In the genomic region with DNA sequence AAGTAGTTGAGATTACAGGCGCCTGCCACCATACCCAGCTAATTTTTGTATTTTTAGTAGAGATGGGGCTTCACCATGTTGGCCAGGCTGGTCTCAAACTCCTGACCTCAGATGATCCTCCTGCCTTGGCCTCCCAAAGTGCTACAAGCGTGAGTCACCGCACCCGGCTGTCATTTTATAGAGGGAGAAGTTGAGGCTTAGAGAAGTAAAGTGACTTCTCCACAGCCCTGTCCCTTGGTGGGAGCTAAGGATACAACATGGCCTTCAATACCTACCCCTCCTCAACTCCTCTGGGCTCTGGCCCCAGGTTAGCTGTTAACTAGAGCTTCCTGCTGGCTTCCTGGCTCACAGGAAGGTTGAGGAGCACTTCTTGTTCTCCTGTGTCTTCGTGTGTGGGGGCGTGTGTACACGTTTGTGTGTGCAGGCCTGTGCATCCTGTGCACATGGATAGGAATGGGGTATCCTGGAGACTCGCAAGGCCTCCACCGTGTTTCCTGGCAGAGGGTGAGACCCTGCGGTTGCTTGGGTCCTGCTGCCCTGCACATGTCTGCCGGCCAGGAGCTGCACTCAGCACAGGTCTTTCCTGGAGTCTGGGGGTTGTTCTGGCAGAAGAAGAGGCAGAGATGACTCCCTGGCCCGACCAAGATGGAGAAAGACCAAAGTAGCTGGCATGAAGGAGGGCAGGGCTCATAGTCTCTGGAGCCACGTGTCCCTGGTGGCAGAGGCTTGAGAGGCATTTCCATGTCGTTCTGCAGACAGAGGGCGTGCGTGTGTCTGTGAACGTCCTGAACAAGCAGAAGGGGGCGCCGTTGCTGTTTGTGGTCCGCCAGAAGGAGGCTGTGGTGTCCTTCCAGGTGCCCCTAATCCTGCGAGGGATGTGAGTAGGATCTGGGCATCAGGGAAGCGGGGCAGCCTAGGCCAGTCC, we compare ENCODE assay signal across 8 cellular contexts. TPM values are rescaled to one million over a fixed set of nuclear protein-coding genes. Genes with fewer than 3 reads are reported as not detected.
A peak's percentile ranks its signal among the peaks of the same experiment; 100 is the strongest.
DNase-seq lines count a peak whose midpoint lies in the region; ATAC-seq, FAIRE-seq and TF ChIP-seq lines count a peak whose summit lies in the region.

No MANE protein-coding gene starts in this region.

- peak overlapping the region; percentile 95 for H2AFZ ChIP-seq in K562 (ENCODE audit: low read depth, low read length)

- H3K4me3 Mint-ChIP-seq in T-cell (peak overlapping the region; percentile 90 to 96 (median 91)), immature natural killer cell (peak overlapping the region; percentile 52 to 97 (median 94))

- TF ChIP-seq CTCF in K562 (IDR thresholded peaks at IDR 0.05 in 2 of 3, conservative IDR thresholded peaks at IDR 0.05 in 1 of 3; ENCODE audit: insufficient read depth in 2 of 3, low read depth in 1 of 3, low read length in 3 of 3): peak; percentile 93 to 100 (median 100)

- H3K27me3 Mint-ChIP-seq in T-cell (no peaks in the 10 kb centered on the region), immature natural killer cell (ENCODE audit: low read depth in 3 of 3) (peaks cover 2 to 8% (median 3%) of the 10 kb centered on the region in 3 donors)

- ATAC-seq in T-cell (replicated peaks in 1 of 4) (peak in 2 of 4 experiments; percentile 18 to 37), K562 (peak; percentile 74), HG03045 (IDR thresholded peaks at IDR 0.05; ENCODE audit: unreplicated experiment) (no peak), HG03378 (IDR thresholded peaks at IDR 0.05; ENCODE audit: unreplicated experiment) (no peak)

- TF ChIP-seq POLR2A in K562 (conservative IDR thresholded peaks at IDR 0.05): 0 out of 2 replicates have a peak, but pooled peaks have one; percentile 19

- no peaks in the 10 kb centered on the region for H3K27me3 ChIP-seq in K562 (ENCODE audit: control insufficient read depth in 2 of 2, insufficient read depth in 2 of 2, low read length in 2 of 2)
- no peaks in the 10 kb centered on the region for H3K27me3 ChIP-seq in skeletal muscle tissue (ENCODE audit: control insufficient read depth in 3 of 3, insufficient read depth in 3 of 3, low read length in 3 of 3)

- in situ Hi-C loops in K562 (cut with MboI): no loop called here

- WGBS in K562 (ENCODE audit: insufficient coverage, low coverage, missing lambda C conversion rate): 36% methylated on average over 21 of the region's 22 CpGs

- peak overlapping the region; percentile 45 for H3K4me2 ChIP-seq in K562 (ENCODE audit: insufficient read depth, low read length)

- no peak for TF ChIP-seq EP300 in K562 (IDR thresholded peaks at IDR 0.05; ENCODE audit: low read length)

- CTCF ChIA-PET in T-cell (lab: Charles Lee) (interaction anchor here (0.5 to 3.7 kb wide), 9 partner anchors 14 to 769 kb away, joined by 3 to 38 read pairs (median 5); no protein-coding TSS in a partner anchor), K562 (lab: Yijun Ruan, JAX; ENCODE audit: low intra/inter-chr PET ratio) (interaction anchor here (0.7 to 2.9 kb wide), 3 partner anchors 24 to 51 kb away, joined by 3 to 12 read pairs (median 5); a partner anchor contains a TSS)

- POLR2A ChIA-PET in T-cell (lab: Charles Lee) (interaction anchor here in 1 of 2 donors (0.6 to 2.8 kb wide), 4 partner anchors 36 to 1660 kb away, joined by 3 to 21 read pairs (median 8); a partner anchor contains a TSS), K562 (lab: Yijun Ruan, JAX) (interaction anchor here (0.6 to 3.5 kb wide), 10 partner anchors 8 to 1025 kb away, joined by 3 to 17 read pairs (median 4); a partner anchor contains a TSS)

- H3K9ac ChIP-seq in K562 (ENCODE audit: insufficient read depth in 1 of 2, low read depth in 2 of 2, low read length in 2 of 2) (peak overlapping the region; percentile 20 to 80; a peak in 3 of 4 replicates), skeletal muscle tissue (ENCODE audit: low read depth in 1 of 3, low read length in 3 of 3) (peak overlapping the region in 1 of 3 donors; percentile 64)

- peaks cover 18% of the 10 kb centered on the region for H3K79me2 ChIP-seq in K562 (ENCODE audit: control insufficient read depth, insufficient read depth, low read length)

- H3K9me3 Mint-ChIP-seq in T-cell (no peaks in the 10 kb centered on the region), immature natural killer cell (no peaks in the 10 kb centered on the region)

- H3K27ac Mint-ChIP-seq in T-cell (peak overlapping the region; percentile 55 to 66), immature natural killer cell (peak overlapping the region in 5 of 6 donors; percentile 42 to 94 (median 58))

- peak; percentile 80 for FAIRE-seq in K562 (lab: Jason Lieb, UNC)

- BruUV-seq in K562 (replicated peaks; lab: Mats Ljungman, UMichigan): no TSS peak

- H4K20me1 ChIP-seq in K562 (replicated peaks; ENCODE audit: control insufficient read depth, insufficient read depth, low read length): no peaks in the 10 kb centered on the region

- DNase-seq in Daoy (ENCODE audit: low read depth) (peak; percentile 73), HT-29 (ENCODE audit: low spot score) (peak; percentile 81), T-cell (peak in 32 of 34 experiments; percentile 37 to 71 (median 56)), K562 (ENCODE audit: extremely low read depth in 1 of 4, low spot score in 3 of 4) (peak; percentile 65 to 88 (median 72)), immature natural killer cell (peak; percentile 12 to 47 (median 20))

- H3K4me3 ChIP-seq in K562 (no peak overlapping the region), skeletal muscle tissue (ENCODE audit: low read length in 3 of 3) (peak overlapping the region; percentile 9 to 52 (median 38))

- H3K4me1 Mint-ChIP-seq in T-cell (peaks cover 29 to 35% (median 29%) of the 10 kb centered on the region in 3 donors), immature natural killer cell (peaks cover 30 to 32% of the 10 kb centered on the region in 2 donors)

- no peaks in the 10 kb centered on the region for H3K9me1 ChIP-seq in K562 (ENCODE audit: control insufficient read depth, insufficient read depth, low read length)

- peaks cover 24 to 38% of the 10 kb centered on the region in 2 experiments for H3K4me1 ChIP-seq in K562 (replicated peaks in 1 of 2; ENCODE audit: control insufficient read depth in 2 of 2, insufficient read depth in 2 of 2, low read length in 2 of 2)
- H3K4me1 ChIP-seq in skeletal muscle tissue (ENCODE audit: control insufficient read depth in 3 of 3, insufficient read depth in 3 of 3, low read length in 3 of 3): peaks cover 27 to 36% (median 29%) of the 10 kb centered on the region in 3 donors

- intact Hi-C loops in K562 (cut with micrococcal nuclease): loop anchor here (1.0 kb wide), 1 partner anchor 45 kb away; no protein-coding TSS in a partner anchor

- peaks cover 21% of the 10 kb centered on the region for H3K36me3 ChIP-seq in K562 (ENCODE audit: control insufficient read depth, insufficient read depth, low read length)
- peaks cover 24 to 28% (median 26%) of the 10 kb centered on the region in 3 donors for H3K36me3 ChIP-seq in skeletal muscle tissue (ENCODE audit: control insufficient read depth in 3 of 3, insufficient read depth in 3 of 3, low read length in 3 of 3)

- peaks cover 9% of the 10 kb centered on the region for H3K36me3 Mint-ChIP-seq in T-cell
- H3K36me3 Mint-ChIP-seq in immature natural killer cell: peaks cover 0 to 13% (median 3%) of the 10 kb centered on the region in 3 donors

- H3K27ac ChIP-seq in K562 (ENCODE audit: extremely low read depth, low read depth, low read length): peak overlapping the region; percentile 44
- H3K27ac ChIP-seq in skeletal muscle tissue (ENCODE audit: low read depth, low read length): no peak overlapping the region

- peak; percentile 25 to 75; a peak in 3 of 4 replicates for TF ChIP-seq RAD21 in K562 (CRISPR knock-in tag; conservative IDR thresholded peaks at IDR 0.05 in 1 of 2, IDR thresholded peaks at IDR 0.05 in 1 of 2)

- H3K9me3 ChIP-seq in K562 (replicated peaks; ENCODE audit: control insufficient read depth, insufficient read depth, low read depth, low read length): no peaks in the 10 kb centered on the region
- H3K9me3 ChIP-seq in skeletal muscle tissue (ENCODE audit: control insufficient read depth in 3 of 3, low read length in 3 of 3): no peaks in the 10 kb centered on the region

RNA-seq across cellular contexts. Expression of a gene that starts 2.4 kb away (rescaled TPM):
- total RNA-seq in Daoy (2014; rRNA removed; shearing (Covaris generic)): 3.3 and 5.1 TPM in 2 replicates
- 29.5 and 44.1 TPM in 2 replicates for total RNA-seq in HT-29 (2014; rRNA removed; shearing (Covaris generic))
- total RNA-seq in T-cell (100 to 1,000 TPM in 2 of 5 donors, 10 to 100 TPM in 3; 46.3 to 110 (median 59.5) TPM), K562 (2014; rRNA removed) (5.9 and 7.1 TPM in 2 replicates), K562 (2014; rRNA removed; fragmentation: Illumina TruSeq; extraction: Trizol) (4.4 and 6.5 TPM in 2 replicates), K562 (2015; rRNA removed; fragmentation: Illumina TruSeq; extraction: Trizol) (6.1 and 7.0 TPM in 2 replicates), K562 (2021) (17.7 and 20.2 TPM in 2 replicates), skeletal muscle tissue (16.2 TPM)
- total RNA-seq in K562 (2011; cell fraction: chromatin; rRNA removed; ENCODE audit: low replicate concordance): 140 and 344 TPM in 2 replicates
- total RNA-seq in K562 (2011; cell fraction: nucleolus; rRNA removed): 167 and 174 TPM in 2 replicates
- total RNA-seq in K562 (2011; cell fraction: nucleoplasm; rRNA removed): 143 and 150 TPM in 2 replicates
- polyA plus RNA-seq in K562 (2011; rRNA removed) (11.5 and 21.7 TPM in 2 replicates), K562 (2014; fragmentation: Illumina TruSeq; extraction: Trizol) (14.4 and 15.6 TPM in 2 replicates), K562 (2014; fragmentation: Nextera tagmentation; extraction: Ambion mirVana) (1 to 10 TPM; 2.4 to 3.6 TPM), K562 (2014; rRNA removed) (14.1 and 22.2 TPM in 2 replicates), immature natural killer cell (1 to 10 TPM; 1.6 to 4.7 (median 1.7) TPM)
- polyA plus RNA-seq in K562 (2011; cell fraction: cytosol; rRNA removed): 11.6 and 15.7 TPM in 2 replicates
- polyA plus RNA-seq in K562 (2011; cell fraction: nucleus; rRNA removed): 117 and 144 TPM in 2 replicates
- 15.7 and 22.6 TPM in 2 replicates for polyA plus RNA-seq in K562 (2012)
- polyA minus RNA-seq in K562 (2011; rRNA and poly(A)+ RNA removed): 16.3 and 17.1 TPM in 2 replicates
- polyA minus RNA-seq in K562 (2011; cell fraction: cytosol; rRNA and poly(A)+ RNA removed): 14.1 and 17.0 TPM in 2 replicates
- polyA minus RNA-seq in K562 (2011; cell fraction: nucleus; rRNA and poly(A)+ RNA removed): 32.9 and 48.4 TPM in 2 replicates

RNA-seq across cellular contexts. Expression of a gene that starts 18.2 kb away (rescaled TPM):
- total RNA-seq in Daoy (2014; rRNA removed; shearing (Covaris generic)): 214 and 246 TPM in 2 replicates
- total RNA-seq in HT-29 (2014; rRNA removed; shearing (Covaris generic)): 11.3 and 14.7 TPM in 2 replicates
- 10 to 100 TPM in 4 of 5 donors, 1 to 10 TPM in 1; 8.5 to 19.7 (median 13.4) TPM for total RNA-seq in T-cell
- total RNA-seq in K562 (2011; cell fraction: chromatin; rRNA removed; ENCODE audit: low replicate concordance): 19.3 and 31.5 TPM in 2 replicates
- 15.1 and 17.0 TPM in 2 replicates for total RNA-seq in K562 (2011; cell fraction: nucleolus; rRNA removed)
- total RNA-seq in K562 (2011; cell fraction: nucleoplasm; rRNA removed): 12.9 and 14.2 TPM in 2 replicates
- total RNA-seq in K562 (2014; rRNA removed): 0.95 and 1.3 TPM in 2 replicates
- total RNA-seq in K562 (2014; rRNA removed; fragmentation: Illumina TruSeq; extraction: Trizol): 1.1 and 1.4 TPM in 2 replicates
- total RNA-seq in K562 (2015; rRNA removed; fragmentation: Illumina TruSeq; extraction: Trizol): 0.87 and 1.2 TPM in 2 replicates
- 3.5 and 3.6 TPM in 2 replicates for total RNA-seq in K562 (2021)
- 3.0 and 3.1 TPM in 2 replicates for polyA plus RNA-seq in K562 (2011; rRNA removed)
- 1.3 and 1.4 TPM in 2 replicates for polyA plus RNA-seq in K562 (2011; cell fraction: cytosol; rRNA removed)
- polyA plus RNA-seq in K562 (2011; cell fraction: nucleus; rRNA removed): 22.1 and 23.9 TPM in 2 replicates
- polyA plus RNA-seq in K562 (2012): 2.5 and 5.8 TPM in 2 replicates
- polyA plus RNA-seq in K562 (2014; fragmentation: Illumina TruSeq; extraction: Trizol): 2.4 and 2.8 TPM in 2 replicates
- polyA plus RNA-seq in K562 (2014; fragmentation: Nextera tagmentation; extraction: Ambion mirVana): under 1 TPM; 0.21 to 0.56 TPM
- polyA plus RNA-seq in K562 (2014; rRNA removed): 3.2 and 4.9 TPM in 2 replicates
- polyA minus RNA-seq in K562 (2011; rRNA and poly(A)+ RNA removed): 1.7 and 2.7 TPM in 2 replicates
- polyA minus RNA-seq in K562 (2011; cell fraction: cytosol; rRNA and poly(A)+ RNA removed): 2.0 TPM in 1 of 2 replicates, not detected in the other
- polyA minus RNA-seq in K562 (2011; cell fraction: nucleus; rRNA and poly(A)+ RNA removed): 3.2 and 3.3 TPM in 2 replicates
- polyA plus RNA-seq in immature natural killer cell: under 1 TPM; 0.08 to 0.40 (median 0.09) TPM
- total RNA-seq in skeletal muscle tissue: 103 TPM

RNA-seq across cellular contexts. Expression of a gene that starts 36.8 kb away (rescaled TPM):
- total RNA-seq in Daoy (2014; rRNA removed; shearing (Covaris generic)): 112 and 123 TPM in 2 replicates
- total RNA-seq in HT-29 (2014; rRNA removed; shearing (Covaris generic)): 82.6 and 88.4 TPM in 2 replicates
- total RNA-seq in T-cell (10 to 100 TPM; 44.1 to 55.9 (median 55.6) TPM), K562 (2014; rRNA removed) (61.0 and 64.9 TPM in 2 replicates), K562 (2014; rRNA removed; fragmentation: Illumina TruSeq; extraction: Trizol) (94.7 and 109 TPM in 2 replicates), K562 (2015; rRNA removed; fragmentation: Illumina TruSeq; extraction: Trizol) (70.4 and 74.2 TPM in 2 replicates), K562 (2021) (82.3 and 90.2 TPM in 2 replicates), skeletal muscle tissue (75.2 TPM)
- total RNA-seq in K562 (2011; cell fraction: chromatin; rRNA removed; ENCODE audit: low replicate concordance): 47.5 and 78.4 TPM in 2 replicates
- total RNA-seq in K562 (2011; cell fraction: nucleolus; rRNA removed): 27.7 and 27.9 TPM in 2 replicates
- total RNA-seq in K562 (2011; cell fraction: nucleoplasm; rRNA removed): 55.0 and 89.9 TPM in 2 replicates
- polyA plus RNA-seq in K562 (2011; rRNA removed) (43.3 and 55.3 TPM in 2 replicates), K562 (2014; fragmentation: Illumina TruSeq; extraction: Trizol) (38.0 and 39.3 TPM in 2 replicates), K562 (2014; fragmentation: Nextera tagmentation; extraction: Ambion mirVana) (10 to 100 TPM; 27.8 to 81.6 TPM), K562 (2014; rRNA removed) (34.5 and 36.4 TPM in 2 replicates), immature natural killer cell (10 to 100 TPM; 16.0 to 23.7 (median 17.5) TPM)
- polyA plus RNA-seq in K562 (2011; cell fraction: cytosol; rRNA removed): 31.2 and 34.2 TPM in 2 replicates
- polyA plus RNA-seq in K562 (2011; cell fraction: nucleus; rRNA removed): 17.3 and 17.8 TPM in 2 replicates
- 28.3 and 30.4 TPM in 2 replicates for polyA plus RNA-seq in K562 (2012)
- polyA minus RNA-seq in K562 (2011; rRNA and poly(A)+ RNA removed): 203 and 224 TPM in 2 replicates
- 49.4 and 74.5 TPM in 2 replicates for polyA minus RNA-seq in K562 (2011; cell fraction: cytosol; rRNA and poly(A)+ RNA removed)
- polyA minus RNA-seq in K562 (2011; cell fraction: nucleus; rRNA and poly(A)+ RNA removed): 15.5 and 22.9 TPM in 2 replicates

RNA-seq across cellular contexts. Expression of a gene that starts 51.0 kb away (rescaled TPM):
- total RNA-seq in Daoy (2014; rRNA removed; shearing (Covaris generic)): 33.7 and 38.0 TPM in 2 replicates
- 81.7 and 85.4 TPM in 2 replicates for total RNA-seq in HT-29 (2014; rRNA removed; shearing (Covaris generic))
- total RNA-seq in T-cell (100 to 1,000 TPM; 300 to 368 (median 336) TPM), K562 (2014; rRNA removed) (15.2 and 20.8 TPM in 2 replicates), K562 (2014; rRNA removed; fragmentation: Illumina TruSeq; extraction: Trizol) (15.2 and 15.6 TPM in 2 replicates), K562 (2015; rRNA removed; fragmentation: Illumina TruSeq; extraction: Trizol) (16.7 and 18.2 TPM in 2 replicates), K562 (2021) (29.2 and 30.4 TPM in 2 replicates), skeletal muscle tissue (16.2 TPM)
- total RNA-seq in K562 (2011; cell fraction: chromatin; rRNA removed; ENCODE audit: low replicate concordance): 109 and 170 TPM in 2 replicates
- 70.1 and 82.7 TPM in 2 replicates for total RNA-seq in K562 (2011; cell fraction: nucleolus; rRNA removed)
- 95.3 and 149 TPM in 2 replicates for total RNA-seq in K562 (2011; cell fraction: nucleoplasm; rRNA removed)
- polyA plus RNA-seq in K562 (2011; rRNA removed) (14.9 and 15.6 TPM in 2 replicates), K562 (2014; fragmentation: Illumina TruSeq; extraction: Trizol) (19.9 and 22.1 TPM in 2 replicates), K562 (2014; fragmentation: Nextera tagmentation; extraction: Ambion mirVana) (1 to 10 TPM; 3.1 to 3.9 TPM), K562 (2014; rRNA removed) (25.3 and 27.7 TPM in 2 replicates), immature natural killer cell (10 to 100 TPM; 32.8 to 96.3 (median 38.8) TPM)
- polyA plus RNA-seq in K562 (2011; cell fraction: cytosol; rRNA removed): 12.6 and 18.1 TPM in 2 replicates
- 52.6 and 75.4 TPM in 2 replicates for polyA plus RNA-seq in K562 (2011; cell fraction: nucleus; rRNA removed)
- polyA plus RNA-seq in K562 (2012): 14.7 and 15.3 TPM in 2 replicates
- 14.8 and 19.1 TPM in 2 replicates for polyA minus RNA-seq in K562 (2011; rRNA and poly(A)+ RNA removed)
- 10.0 and 10.3 TPM in 2 replicates for polyA minus RNA-seq in K562 (2011; cell fraction: cytosol; rRNA and poly(A)+ RNA removed)
- polyA minus RNA-seq in K562 (2011; cell fraction: nucleus; rRNA and poly(A)+ RNA removed): 21.3 and 21.8 TPM in 2 replicates

RNA-seq across cellular contexts. Expression of a gene that starts 51.5 kb away (rescaled TPM):
- 6.9 and 7.6 TPM in 2 replicates for total RNA-seq in Daoy (2014; rRNA removed; shearing (Covaris generic))
- total RNA-seq in HT-29 (2014; rRNA removed; shearing (Covaris generic)): 10.8 and 11.5 TPM in 2 replicates
- total RNA-seq in T-cell (10 to 100 TPM; 21.6 to 31.7 (median 30.5) TPM), K562 (2014; rRNA removed) (6.6 and 10.1 TPM in 2 replicates), K562 (2014; rRNA removed; fragmentation: Illumina TruSeq; extraction: Trizol) (11.9 and 13.5 TPM in 2 replicates), K562 (2015; rRNA removed; fragmentation: Illumina TruSeq; extraction: Trizol) (9.5 and 10.2 TPM in 2 replicates), K562 (2021) (22.3 and 24.8 TPM in 2 replicates), skeletal muscle tissue (8.9 TPM)
- total RNA-seq in K562 (2011; cell fraction: chromatin; rRNA removed; ENCODE audit: low replicate concordance): 50.5 and 69.2 TPM in 2 replicates
- total RNA-seq in K562 (2011; cell fraction: nucleolus; rRNA removed): 27.5 and 29.7 TPM in 2 replicates
- total RNA-seq in K562 (2011; cell fraction: nucleoplasm; rRNA removed): 50.4 and 53.5 TPM in 2 replicates
- polyA plus RNA-seq in K562 (2011; rRNA removed) (12.6 and 18.0 TPM in 2 replicates), K562 (2014; fragmentation: Illumina TruSeq; extraction: Trizol) (20.2 and 22.7 TPM in 2 replicates), K562 (2014; fragmentation: Nextera tagmentation; extraction: Ambion mirVana) (1 to 10 TPM; 6.6 to 7.4 TPM), K562 (2014; rRNA removed) (11.6 and 12.1 TPM in 2 replicates), immature natural killer cell (1 to 10 TPM; 5.3 to 9.8 (median 8.9) TPM)
- polyA plus RNA-seq in K562 (2011; cell fraction: cytosol; rRNA removed): 12.9 and 16.7 TPM in 2 replicates
- polyA plus RNA-seq in K562 (2011; cell fraction: nucleus; rRNA removed): 28.9 and 44.6 TPM in 2 replicates
- 12.9 and 16.1 TPM in 2 replicates for polyA plus RNA-seq in K562 (2012)
- 22.6 and 29.9 TPM in 2 replicates for polyA minus RNA-seq in K562 (2011; rRNA and poly(A)+ RNA removed)
- polyA minus RNA-seq in K562 (2011; cell fraction: cytosol; rRNA and poly(A)+ RNA removed): 14.1 and 26.8 TPM in 2 replicates
- 17.6 and 23.9 TPM in 2 replicates for polyA minus RNA-seq in K562 (2011; cell fraction: nucleus; rRNA and poly(A)+ RNA removed)

Comparison
In these comparisons a context has a peak if more than half of its experiments do, and no peak if none do; other contexts are left out.
1. DNase-seq: peak in every context shown above with its lines; median percentile 81 in HT-29; 73 in Daoy; 72 in K562; 56 in T-cell; 20 in immature natural killer cell.